1 cellular context compared by ENCODE assay signal in the genomic region with DNA sequence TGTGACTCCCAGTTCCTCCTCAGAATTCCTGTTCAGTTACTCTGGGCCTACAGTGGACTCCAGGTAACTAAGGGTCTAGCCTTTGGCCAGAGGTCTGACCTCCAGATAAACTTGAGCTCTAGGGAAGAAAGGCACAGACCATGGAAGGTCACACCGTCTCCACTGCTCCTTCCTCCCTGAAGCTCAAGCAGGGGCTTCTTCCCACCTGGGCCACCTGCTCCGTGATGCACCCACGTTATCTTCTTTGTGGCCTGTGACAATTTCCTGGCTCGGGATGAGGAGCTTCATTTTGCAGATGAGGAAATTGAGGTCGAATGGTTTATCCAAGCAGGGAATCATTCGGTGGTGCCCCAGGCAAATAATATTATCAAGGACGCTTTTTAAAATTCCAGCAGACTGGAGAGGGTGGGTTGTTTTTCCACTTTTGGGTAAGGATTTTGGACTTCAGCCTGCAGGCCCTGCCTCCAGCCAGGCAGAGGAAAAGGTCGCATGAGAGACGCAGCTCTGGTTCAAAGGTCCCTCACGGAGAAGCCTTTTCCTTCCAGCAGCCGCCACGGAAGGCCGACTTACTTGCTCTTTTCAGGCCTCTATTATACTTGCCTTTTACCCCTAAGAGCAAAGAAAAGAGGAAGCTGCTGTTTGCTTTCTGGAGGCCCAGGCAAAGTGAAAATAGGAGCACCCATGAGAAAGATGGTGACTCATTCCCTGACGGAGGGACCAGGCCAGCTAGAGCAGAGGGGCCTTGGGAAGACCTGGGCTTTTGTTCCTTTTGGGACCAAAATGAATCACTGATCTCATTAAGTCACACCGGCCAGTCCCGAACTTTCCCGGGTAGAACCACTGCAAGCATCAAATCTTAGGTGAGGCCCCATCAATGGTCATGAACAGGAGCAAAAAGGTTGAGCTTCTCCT.
TF ChIP-seq lines count a peak whose summit lies in the region.

No MANE protein-coding gene starts in this region.

TF ChIP-seq in GM12878, 131 proteins besides CTCF, POLR2A, EP300 and RAD21 (continued from another document):
- TF ChIP-seq PAX5 (IDR thresholded peaks at IDR 0.05; ENCODE audit: borderline replicate concordance, low read depth, low read length) (no peak), BCL11A (IDR thresholded peaks at IDR 0.05; ENCODE audit: low read depth, low read length) (peak; percentile 63), NFXL1 (IDR thresholded peaks at IDR 0.05; ENCODE audit: borderline replicate concordance) (no peak), MTA2 (IDR thresholded peaks at IDR 0.05; ENCODE audit: low read depth) (no peak), CBX5 (IDR thresholded peaks at IDR 0.05; ENCODE audit: low read depth) (peak; percentile 92), BRCA1 (IDR thresholded peaks at IDR 0.05; ENCODE audit: low read depth, low read length) (no peak), FOXM1 (IDR thresholded peaks at IDR 0.05; ENCODE audit: low read depth, low read length) (peak; percentile 51; the same call in 1 of the 2 replicates)
- TF ChIP-seq, protein P1, sequence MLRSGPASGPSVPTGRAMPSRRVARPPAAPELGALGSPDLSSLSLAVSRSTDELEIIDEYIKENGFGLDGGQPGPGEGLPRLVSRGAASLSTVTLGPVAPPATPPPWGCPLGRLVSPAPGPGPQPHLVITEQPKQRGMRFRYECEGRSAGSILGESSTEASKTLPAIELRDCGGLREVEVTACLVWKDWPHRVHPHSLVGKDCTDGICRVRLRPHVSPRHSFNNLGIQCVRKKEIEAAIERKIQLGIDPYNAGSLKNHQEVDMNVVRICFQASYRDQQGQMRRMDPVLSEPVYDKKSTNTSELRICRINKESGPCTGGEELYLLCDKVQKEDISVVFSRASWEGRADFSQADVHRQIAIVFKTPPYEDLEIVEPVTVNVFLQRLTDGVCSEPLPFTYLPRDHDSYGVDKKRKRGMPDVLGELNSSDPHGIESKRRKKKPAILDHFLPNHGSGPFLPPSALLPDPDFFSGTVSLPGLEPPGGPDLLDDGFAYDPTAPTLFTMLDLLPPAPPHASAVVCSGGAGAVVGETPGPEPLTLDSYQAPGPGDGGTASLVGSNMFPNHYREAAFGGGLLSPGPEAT (IDR thresholded peaks at IDR 0.05; ENCODE audit: low read depth) = 0 out of 2 replicates have a peak, but pooled peaks have one; percentile 18
- TF ChIP-seq, protein P2, sequence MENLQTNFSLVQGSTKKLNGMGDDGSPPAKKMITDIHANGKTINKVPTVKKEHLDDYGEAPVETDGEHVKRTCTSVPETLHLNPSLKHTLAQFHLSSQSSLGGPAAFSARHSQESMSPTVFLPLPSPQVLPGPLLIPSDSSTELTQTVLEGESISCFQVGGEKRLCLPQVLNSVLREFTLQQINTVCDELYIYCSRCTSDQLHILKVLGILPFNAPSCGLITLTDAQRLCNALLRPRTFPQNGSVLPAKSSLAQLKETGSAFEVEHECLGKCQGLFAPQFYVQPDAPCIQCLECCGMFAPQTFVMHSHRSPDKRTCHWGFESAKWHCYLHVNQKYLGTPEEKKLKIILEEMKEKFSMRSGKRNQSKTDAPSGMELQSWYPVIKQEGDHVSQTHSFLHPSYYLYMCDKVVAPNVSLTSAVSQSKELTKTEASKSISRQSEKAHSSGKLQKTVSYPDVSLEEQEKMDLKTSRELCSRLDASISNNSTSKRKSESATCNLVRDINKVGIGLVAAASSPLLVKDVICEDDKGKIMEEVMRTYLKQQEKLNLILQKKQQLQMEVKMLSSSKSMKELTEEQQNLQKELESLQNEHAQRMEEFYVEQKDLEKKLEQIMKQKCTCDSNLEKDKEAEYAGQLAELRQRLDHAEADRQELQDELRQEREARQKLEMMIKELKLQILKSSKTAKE (IDR thresholded peaks at IDR 0.05; ENCODE audit: low read depth, poor library complexity, severe bottlenecking) = no peak
- TF ChIP-seq, protein P3, sequence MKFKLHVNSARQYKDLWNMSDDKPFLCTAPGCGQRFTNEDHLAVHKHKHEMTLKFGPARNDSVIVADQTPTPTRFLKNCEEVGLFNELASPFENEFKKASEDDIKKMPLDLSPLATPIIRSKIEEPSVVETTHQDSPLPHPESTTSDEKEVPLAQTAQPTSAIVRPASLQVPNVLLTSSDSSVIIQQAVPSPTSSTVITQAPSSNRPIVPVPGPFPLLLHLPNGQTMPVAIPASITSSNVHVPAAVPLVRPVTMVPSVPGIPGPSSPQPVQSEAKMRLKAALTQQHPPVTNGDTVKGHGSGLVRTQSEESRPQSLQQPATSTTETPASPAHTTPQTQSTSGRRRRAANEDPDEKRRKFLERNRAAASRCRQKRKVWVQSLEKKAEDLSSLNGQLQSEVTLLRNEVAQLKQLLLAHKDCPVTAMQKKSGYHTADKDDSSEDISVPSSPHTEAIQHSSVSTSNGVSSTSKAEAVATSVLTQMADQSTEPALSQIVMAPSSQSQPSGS (IDR thresholded peaks at IDR 0.05; ENCODE audit: low read length) = peak; percentile 51; the same call in 1 of the 2 replicates
- TF ChIP-seq, protein P4, sequence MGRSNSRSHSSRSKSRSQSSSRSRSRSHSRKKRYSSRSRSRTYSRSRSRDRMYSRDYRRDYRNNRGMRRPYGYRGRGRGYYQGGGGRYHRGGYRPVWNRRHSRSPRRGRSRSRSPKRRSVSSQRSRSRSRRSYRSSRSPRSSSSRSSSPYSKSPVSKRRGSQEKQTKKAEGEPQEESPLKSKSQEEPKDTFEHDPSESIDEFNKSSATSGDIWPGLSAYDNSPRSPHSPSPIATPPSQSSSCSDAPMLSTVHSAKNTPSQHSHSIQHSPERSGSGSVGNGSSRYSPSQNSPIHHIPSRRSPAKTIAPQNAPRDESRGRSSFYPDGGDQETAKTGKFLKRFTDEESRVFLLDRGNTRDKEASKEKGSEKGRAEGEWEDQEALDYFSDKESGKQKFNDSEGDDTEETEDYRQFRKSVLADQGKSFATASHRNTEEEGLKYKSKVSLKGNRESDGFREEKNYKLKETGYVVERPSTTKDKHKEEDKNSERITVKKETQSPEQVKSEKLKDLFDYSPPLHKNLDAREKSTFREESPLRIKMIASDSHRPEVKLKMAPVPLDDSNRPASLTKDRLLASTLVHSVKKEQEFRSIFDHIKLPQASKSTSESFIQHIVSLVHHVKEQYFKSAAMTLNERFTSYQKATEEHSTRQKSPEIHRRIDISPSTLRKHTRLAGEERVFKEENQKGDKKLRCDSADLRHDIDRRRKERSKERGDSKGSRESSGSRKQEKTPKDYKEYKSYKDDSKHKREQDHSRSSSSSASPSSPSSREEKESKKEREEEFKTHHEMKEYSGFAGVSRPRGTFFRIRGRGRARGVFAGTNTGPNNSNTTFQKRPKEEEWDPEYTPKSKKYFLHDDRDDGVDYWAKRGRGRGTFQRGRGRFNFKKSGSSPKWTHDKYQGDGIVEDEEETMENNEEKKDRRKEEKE (IDR thresholded peaks at IDR 0.05) = no peak
